8 cellular contexts compared by ENCODE assay signal in the genomic region with DNA sequence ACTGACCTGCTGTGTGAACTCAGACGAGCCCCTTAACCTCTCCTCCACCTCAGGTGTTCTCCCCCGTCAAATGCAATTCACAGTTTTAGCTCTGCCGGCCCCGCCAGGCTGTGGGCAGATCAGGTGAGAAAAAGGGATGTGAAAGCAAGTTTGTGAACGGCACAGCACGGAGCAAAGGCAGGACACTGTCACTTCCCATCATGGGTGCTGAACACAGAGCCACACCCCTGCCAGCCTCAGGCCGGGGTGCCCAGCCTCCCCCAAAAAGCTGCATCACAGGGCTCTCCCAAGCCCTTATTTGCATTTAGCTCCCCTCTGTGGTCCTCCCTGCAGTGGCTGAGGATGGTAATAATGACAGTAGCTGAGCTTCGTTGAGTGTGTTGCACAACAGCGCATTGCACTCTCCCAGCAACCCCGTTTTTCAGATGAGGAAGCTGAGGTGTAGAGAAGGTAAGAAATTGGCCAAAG.
A peak's percentile ranks its signal among the peaks of the same experiment; 100 is the strongest.
DNase-seq lines count a peak whose midpoint lies in the region; ATAC-seq and TF ChIP-seq lines count a peak whose summit lies in the region.

No MANE protein-coding gene starts in this region.

- no peak overlapping the region; the same call in 1 of the 2 replicates for H3K4me3 ChIP-seq in GM12865 (ENCODE audit: low read depth, low read length)

- TF ChIP-seq CTCF in GM12865 (IDR thresholded peaks at IDR 0.05; ENCODE audit: insufficient read depth, low read depth, low read length, missing control alignments) (no peak), glutamatergic neuron (IDR thresholded peaks at IDR 0.05; ENCODE audit: partially characterized antibody, unreplicated experiment) (no peak)

- ATAC-seq in GM21381 (IDR thresholded peaks at IDR 0.05; ENCODE audit: unreplicated experiment) (peak; percentile 72), HG03521 (IDR thresholded peaks at IDR 0.05; ENCODE audit: unreplicated experiment) (peak; percentile 65), sciatic nerve (no peak)

- peaks cover 17% of the 10 kb centered on the region for H3K4me1 Mint-ChIP-seq in glutamatergic neuron (ENCODE audit: low read depth, unreplicated experiment)

- H3K9me3 Mint-ChIP-seq in glutamatergic neuron (ENCODE audit: unreplicated experiment): peaks cover 11% of the 10 kb centered on the region

- intact Hi-C loops in sciatic nerve (cut with DNase I): no loop called here

- no peak overlapping the region for H3K27ac Mint-ChIP-seq in glutamatergic neuron (ENCODE audit: unreplicated experiment)

- H3K4me3 Mint-ChIP-seq in glutamatergic neuron (ENCODE audit: unreplicated experiment): no peak overlapping the region

- peak; percentile 83 for DNase-seq in GM12865 (ENCODE audit: low read depth)
- peak; percentile 4 for DNase-seq in glutamatergic neuron
- no peak for DNase-seq in AG08396 (ENCODE audit: low spot score)
- DNase-seq in T-helper 9 cell: no peak
- no peak for DNase-seq in NK-92 (lab: John Stamatoyannopoulos, UW; ENCODE audit: unreplicated experiment)
- DNase-seq in sciatic nerve (ENCODE audit: low spot score): no peak

- peaks cover 8% of the 10 kb centered on the region for H3K27me3 Mint-ChIP-seq in glutamatergic neuron (ENCODE audit: unreplicated experiment)

- peaks cover 4% of the 10 kb centered on the region for H3K36me3 Mint-ChIP-seq in glutamatergic neuron (ENCODE audit: unreplicated experiment)

Comparison
In these comparisons a context has a peak if more than half of its experiments do, and no peak if none do; other contexts are left out.
1. DNase-seq: peak in GM12865 (single experiment) and glutamatergic neuron (single experiment); none in AG08396 (single experiment), T-helper 9 cell (single experiment), NK-92 (single experiment) and sciatic nerve (single experiment).